In genomic region chr7:116021237-116021636, GRCh38 we compare ENCODE assay signal across 1 cellular context.
TF ChIP-seq lines count a peak whose summit lies in the region.

No MANE protein-coding gene starts in this region.

TF ChIP-seq in HepG2, 621 proteins besides CTCF, POLR2A, EP300 and RAD21 (continued from another document):
- TF ChIP-seq GMEB1 (CRISPR knock-in tag; IDR thresholded peaks at IDR 0.05; ENCODE audit: borderline replicate concordance) (no peak), ZNF513 (CRISPR knock-in tag; conservative IDR thresholded peaks at IDR 0.05) (no peak), PLRG1 (conservative IDR thresholded peaks at IDR 0.05) (no peak), ZC3H4 (CRISPR knock-in tag; IDR thresholded peaks at IDR 0.05; ENCODE audit: borderline replicate concordance) (no peak), XRCC5 (optimal IDR thresholded peaks at IDR 0.05; ENCODE audit: low read length) (no peak), GTF3A (CRISPR knock-in tag; conservative IDR thresholded peaks at IDR 0.05) (no peak), KAT2B (IDR thresholded peaks at IDR 0.05; ENCODE audit: borderline replicate concordance, low read depth, low read length) (no peak), ATF7 (IDR thresholded peaks at IDR 0.05) (no peak), ATF7 (CRISPR knock-in tag; IDR thresholded peaks at IDR 0.05) (no peak), ZNF468 (CRISPR knock-in tag; IDR thresholded peaks at IDR 0.05) (no peak), SP1 (IDR thresholded peaks at IDR 0.05) (no peak), SP1 (CRISPR knock-in tag; IDR thresholded peaks at IDR 0.05) (no peak)
- TF ChIP-seq, protein P1, sequence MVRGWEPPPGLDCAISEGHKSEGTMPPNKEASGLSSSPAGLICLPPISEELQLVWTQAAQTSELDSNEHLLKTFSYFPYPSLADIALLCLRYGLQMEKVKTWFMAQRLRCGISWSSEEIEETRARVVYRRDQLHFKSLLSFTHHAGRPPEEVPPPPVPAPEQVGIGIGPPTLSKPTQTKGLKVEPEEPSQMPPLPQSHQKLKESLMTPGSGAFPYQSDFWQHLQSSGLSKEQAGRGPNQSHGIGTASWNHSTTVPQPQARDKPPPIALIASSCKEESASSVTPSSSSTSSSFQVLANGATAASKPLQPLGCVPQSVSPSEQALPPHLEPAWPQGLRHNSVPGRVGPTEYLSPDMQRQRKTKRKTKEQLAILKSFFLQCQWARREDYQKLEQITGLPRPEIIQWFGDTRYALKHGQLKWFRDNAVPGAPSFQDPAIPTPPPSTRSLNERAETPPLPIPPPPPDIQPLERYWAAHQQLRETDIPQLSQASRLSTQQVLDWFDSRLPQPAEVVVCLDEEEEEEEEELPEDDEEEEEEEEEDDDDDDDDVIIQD (CRISPR knock-in tag; IDR thresholded peaks at IDR 0.05; ENCODE audit: low read depth): no peak
